16 cellular contexts compared by ENCODE assay signal in genomic region chr5:6785161-6785860, GRCh38.
"Had no signal": no experiment of that assay in that cellular context is flagged by ENCODE, and none has a peak within 500 bp of the region (broad histone marks: within the 10 kb centered on the region; RNA-seq: fewer than 3 reads in every experiment).

No MANE protein-coding gene starts in this region.

- H3K4me3 Mint-ChIP-seq: activated CD4-positive, alpha-beta T cell treated with anti-CD3 and anti-CD28 coated beads, Interleukin-2, amount 10 ng/mL, durations not matched to agents 24 days and 14 days; activated naive CD8-positive, alpha-beta T cell; activated T-helper 1 cell treated with anti-CD3 and anti-CD28 coated beads, Interleukin-12 subunit alpha, Interleukin-12 subunit beta, Interleukin-2, Interleukin-4 antibody, amounts not matched to agents 30 ng/mL and 10 ng/mL and 1 ng/mL, durations not matched to agents 14 hours and 24 hours and 36 hours; effector memory CD8-positive, alpha-beta T cell; naive thymus-derived CD4-positive, alpha-beta T cell; stimulated activated naive CD8-positive, alpha-beta T cell treated with anti-CD3 and anti-CD28 coated beads, Interleukin-15, Interleukin-2, amounts not matched to agents 100 ng/mL and 50 ng/mL, for 24 hours had no signal

- H3K9me3 ChIP-seq: upper lobe of right lung had no signal

- H3K27me3 ChIP-seq: upper lobe of right lung had no signal

- H3K4me1 ChIP-seq: upper lobe of right lung had no signal

- H3K27ac Mint-ChIP-seq: activated CD4-positive, alpha-beta T cell treated with anti-CD3 and anti-CD28 coated beads, Interleukin-2, amount 10 ng/mL, durations not matched to agents 24 days and 14 days; activated naive CD8-positive, alpha-beta T cell; activated T-helper 1 cell treated with anti-CD3 and anti-CD28 coated beads, Interleukin-12 subunit alpha, Interleukin-12 subunit beta, Interleukin-2, Interleukin-4 antibody, amounts not matched to agents 30 ng/mL and 10 ng/mL and 1 ng/mL, durations not matched to agents 14 hours and 24 hours and 36 hours; effector memory CD8-positive, alpha-beta T cell; progenitor cell of endocrine pancreas; stimulated activated naive CD8-positive, alpha-beta T cell treated with anti-CD3 and anti-CD28 coated beads, Interleukin-15, Interleukin-2, amounts not matched to agents 100 ng/mL and 50 ng/mL, for 24 hours had no signal

- H3K4me3 ChIP-seq: upper lobe of right lung had no signal

- DNase-seq: activated CD4-positive, alpha-beta T cell treated with anti-CD3 and anti-CD28 coated beads, Interleukin-2, amount 10 ng/mL, durations not matched to agents 24 days and 14 days; activated CD8-positive, alpha-beta memory T cell treated with anti-CD3 and anti-CD28 coated beads for 24 hours; activated gamma-delta T cell treated with Interleukin-2 at 50 U/mL for 16 hours; amygdala; dermis blood vessel endothelial cell; effector memory CD8-positive, alpha-beta T cell; foreskin fibroblast; left cardiac atrium; mesendoderm; naive thymus-derived CD4-positive, alpha-beta T cell; T1000; upper lobe of right lung had no signal

- H3K36me3 ChIP-seq: upper lobe of right lung had no signal

- H3K27ac ChIP-seq: upper lobe of right lung had no signal

- H3K9me3 Mint-ChIP-seq: activated CD4-positive, alpha-beta T cell treated with anti-CD3 and anti-CD28 coated beads, Interleukin-2, amount 10 ng/mL, durations not matched to agents 24 days and 14 days; activated T-helper 1 cell treated with anti-CD3 and anti-CD28 coated beads, Interleukin-12 subunit alpha, Interleukin-12 subunit beta, Interleukin-2, Interleukin-4 antibody, amounts not matched to agents 30 ng/mL and 10 ng/mL and 1 ng/mL, durations not matched to agents 14 hours and 24 hours and 36 hours; effector memory CD8-positive, alpha-beta T cell; naive thymus-derived CD4-positive, alpha-beta T cell; stimulated activated naive CD8-positive, alpha-beta T cell treated with anti-CD3 and anti-CD28 coated beads, Interleukin-15, Interleukin-2, amounts not matched to agents 100 ng/mL and 50 ng/mL, for 24 hours had no signal

- H3K36me3 Mint-ChIP-seq: activated naive CD8-positive, alpha-beta T cell; naive thymus-derived CD4-positive, alpha-beta T cell had no signal
